Comparison of ENCODE assay signal across 8 cellular contexts in the genomic region with DNA sequence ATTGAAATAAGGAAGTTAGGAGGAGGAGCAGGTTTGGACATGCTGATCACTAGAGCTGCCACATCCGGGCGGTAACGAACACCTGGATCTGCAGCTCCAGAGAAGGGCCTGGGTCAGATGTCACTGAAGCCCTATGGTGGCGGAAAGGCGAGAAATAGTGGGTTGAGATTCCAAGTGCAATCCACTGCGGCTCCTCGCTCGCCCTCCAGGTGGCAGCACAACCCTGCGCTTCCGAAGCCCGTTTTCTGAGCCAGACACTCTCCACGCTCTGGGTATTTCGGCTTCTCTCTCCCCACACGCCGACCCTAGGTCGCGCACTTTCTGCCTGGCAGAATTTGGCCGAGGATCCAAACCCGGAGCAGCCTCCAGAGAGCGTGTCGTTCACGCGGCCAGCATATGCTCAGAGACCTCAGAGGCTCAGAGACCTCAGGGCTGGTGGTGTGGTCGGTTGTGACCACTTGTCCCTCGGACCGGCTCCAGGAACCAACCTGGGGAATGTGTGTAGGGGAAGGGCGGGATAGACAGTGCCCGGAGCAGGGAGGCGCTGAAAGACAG. TPM values are rescaled to one million over a fixed set of nuclear protein-coding genes. Genes with fewer than 3 reads are reported as not detected.
DNase-seq lines count a peak whose midpoint lies in the region; ATAC-seq and TF ChIP-seq lines count a peak whose summit lies in the region.

No MANE protein-coding gene starts in this region.

- no peaks in the 10 kb centered on the region for H3K36me3 Mint-ChIP-seq in CD8-positive, alpha-beta T cell
- no peaks in the 10 kb centered on the region for H3K36me3 Mint-ChIP-seq in activated naive CD4-positive, alpha-beta T cell treated with anti-CD3 and anti-CD28 coated beads, Interleukin-2, amount 50 U/mL, for 24 hours

- 3% methylated on average over 10 of the region's 29 CpGs for WGBS in suprapubic skin

- peak; percentile 76 to 92 (median 83) for DNase-seq in CD8-positive, alpha-beta T cell
- peak; percentile 63 for DNase-seq in MG63
- peak; percentile 70 for DNase-seq in globus pallidus (ENCODE audit: low spot score)
- DNase-seq in omental fat pad (ENCODE audit: low spot score) = peak; percentile 70
- DNase-seq in suprapubic skin (ENCODE audit: low spot score in 2 of 2) = peak; percentile 87 to 93

- no peaks in the 10 kb centered on the region for H3K36me3 ChIP-seq in CD8-positive, alpha-beta T cell (ENCODE audit: insufficient read depth, low read length)
- H3K36me3 ChIP-seq in MG63 (no peaks in the 10 kb centered on the region), suprapubic skin (no peaks in the 10 kb centered on the region)

- H3K4me3 Mint-ChIP-seq in CD8-positive, alpha-beta T cell = peak overlapping the region; percentile 73
- peak overlapping the region; percentile 84 for H3K4me3 Mint-ChIP-seq in activated naive CD4-positive, alpha-beta T cell treated with anti-CD3 and anti-CD28 coated beads, Interleukin-2, amount 50 U/mL, for 24 hours

- H3K27me3 ChIP-seq in CD8-positive, alpha-beta T cell (ENCODE audit: insufficient read depth, low read length) = no peaks in the 10 kb centered on the region
- H3K27me3 ChIP-seq in MG63 = no peaks in the 10 kb centered on the region
- peaks cover 3% of the 10 kb centered on the region for H3K27me3 ChIP-seq in suprapubic skin

- peak; percentile 88 for ATAC-seq in CD8-positive, alpha-beta T cell
- ATAC-seq in GM21619 (IDR thresholded peaks at IDR 0.05; ENCODE audit: unreplicated experiment) = peak; percentile 65
- peak; percentile 92 for ATAC-seq in SK-N-SH treated with all-trans-retinoic acid at 6 μM for 48 hours
- peak; percentile 82 for ATAC-seq in omental fat pad (ENCODE audit: low FRiP score)

- POLR2A ChIA-PET in CD8-positive, alpha-beta T cell (lab: Charles Lee) = interaction anchor here (0.6 to 1.5 kb wide), 3 partner anchors 13 to 205 kb away, joined by 4 read pairs; no protein-coding TSS in a partner anchor

- no peak overlapping the region for H3K27ac ChIP-seq in CD8-positive, alpha-beta T cell (ENCODE audit: low read depth, low read length)
- H3K27ac ChIP-seq in suprapubic skin = peak overlapping the region; percentile 73

- no peak for TF ChIP-seq EP300 in suprapubic skin (IDR thresholded peaks at IDR 0.05)

- H3K27me3 Mint-ChIP-seq in CD8-positive, alpha-beta T cell (ENCODE audit: low read depth) = peaks cover 9% of the 10 kb centered on the region
- peaks cover 9% of the 10 kb centered on the region for H3K27me3 Mint-ChIP-seq in activated naive CD4-positive, alpha-beta T cell treated with anti-CD3 and anti-CD28 coated beads, Interleukin-2, amount 50 U/mL, for 24 hours

- H3K9me3 Mint-ChIP-seq in CD8-positive, alpha-beta T cell = no peaks in the 10 kb centered on the region
- no peaks in the 10 kb centered on the region for H3K9me3 Mint-ChIP-seq in activated naive CD4-positive, alpha-beta T cell treated with anti-CD3 and anti-CD28 coated beads, Interleukin-2, amount 50 U/mL, for 24 hours

- H3K4me1 Mint-ChIP-seq in CD8-positive, alpha-beta T cell (ENCODE audit: low read depth) = peaks cover 16% of the 10 kb centered on the region
- peaks cover 11% of the 10 kb centered on the region for H3K4me1 Mint-ChIP-seq in activated naive CD4-positive, alpha-beta T cell treated with anti-CD3 and anti-CD28 coated beads, Interleukin-2, amount 50 U/mL, for 24 hours

- TF ChIP-seq POLR2A in suprapubic skin (IDR thresholded peaks at IDR 0.05) = no peak

- H3K4me3 ChIP-seq in CD8-positive, alpha-beta T cell (ENCODE audit: low read depth, low read length) = peak overlapping the region; percentile 46
- H3K4me3 ChIP-seq in MG63 (peak overlapping the region; percentile 25), suprapubic skin (peak overlapping the region; percentile 53)

- H3K27ac Mint-ChIP-seq in CD8-positive, alpha-beta T cell = no peak overlapping the region
- no peak overlapping the region for H3K27ac Mint-ChIP-seq in activated naive CD4-positive, alpha-beta T cell treated with anti-CD3 and anti-CD28 coated beads, Interleukin-2, amount 50 U/mL, for 24 hours

- H3K4me1 ChIP-seq in CD8-positive, alpha-beta T cell (ENCODE audit: insufficient read depth, low read length) = peaks cover 25% of the 10 kb centered on the region
- peaks cover 34% of the 10 kb centered on the region for H3K4me1 ChIP-seq in suprapubic skin

- H3K9me3 ChIP-seq in CD8-positive, alpha-beta T cell (ENCODE audit: low read length) = no peaks in the 10 kb centered on the region
- H3K9me3 ChIP-seq in MG63 (no peaks in the 10 kb centered on the region), suprapubic skin (no peaks in the 10 kb centered on the region)

- peak; percentile 84 for TF ChIP-seq CTCF in CD8-positive, alpha-beta T cell (IDR thresholded peaks at IDR 0.05)
- peak in 2 of 3 donors; percentile 30 to 81 for TF ChIP-seq CTCF in omental fat pad (IDR thresholded peaks at IDR 0.05)
- TF ChIP-seq CTCF in suprapubic skin (IDR thresholded peaks at IDR 0.05) = peak; percentile 85 to 95

- intact Hi-C loops in CD8-positive, alpha-beta T cell (cut with DNase I, micrococcal nuclease) = loop anchor here (1.0 to 5.0 kb wide), 14 partner anchors 16 to 407 kb away; a partner anchor contains a TSS

- CTCF ChIA-PET in CD8-positive, alpha-beta T cell (lab: Charles Lee) = interaction anchor here (0.5 to 9.5 kb wide), 26 partner anchors 11 to 407 kb away, joined by 3 to 80 read pairs (median 4); a partner anchor contains a TSS

TF ChIP-seq in SK-N-SH treated with all-trans-retinoic acid at 6 μM for 48 hours, 23 proteins besides CTCF, POLR2A, EP300 and RAD21:
- TF ChIP-seq BACH2 (CRISPR knock-in tag; IDR thresholded peaks at IDR 0.05; ENCODE audit: borderline replicate concordance) = no peak

RNA-seq across cellular contexts. Expression of a gene that starts 0.9 kb away (rescaled TPM):
- total RNA-seq in CD8-positive, alpha-beta T cell = not detected
- total RNA-seq in MG63 (2014; rRNA removed; shearing (Covaris generic); ENCODE audit: low replicate concordance) = not detected in 2 replicates
- total RNA-seq in omental fat pad = 10 to 100 TPM in 3 of 4 donors, 1 to 10 TPM in 1; 8.9 to 29.2 (median 12.1) TPM
- total RNA-seq in suprapubic skin = 10 to 100 TPM in 2 of 4 donors, 1 to 10 TPM in 2; 2.4 to 19.4 (median 10.8) TPM

RNA-seq across cellular contexts. Expression of a gene that starts 13.8 kb away (rescaled TPM):
- not detected for total RNA-seq in CD8-positive, alpha-beta T cell
- 6.2 and 6.5 TPM in 2 replicates for total RNA-seq in MG63 (2014; rRNA removed; shearing (Covaris generic); ENCODE audit: low replicate concordance)
- total RNA-seq in omental fat pad = 1 to 10 TPM in 3 of 4 donors, under 1 TPM in 1; 0.65 to 3.3 (median 1.5) TPM
- 1 to 10 TPM; 1.9 to 9.7 (median 4.0) TPM for total RNA-seq in suprapubic skin

RNA-seq across cellular contexts. Expression of a gene that starts 18.3 kb away (rescaled TPM):
- 1 to 10 TPM; 4.1 to 4.5 TPM for total RNA-seq in CD8-positive, alpha-beta T cell
- total RNA-seq in MG63 (2014; rRNA removed; shearing (Covaris generic); ENCODE audit: low replicate concordance) = not detected in 2 replicates
- 1 to 10 TPM; 3.0 to 9.0 (median 7.4) TPM for total RNA-seq in omental fat pad
- total RNA-seq in suprapubic skin = 10 to 100 TPM in 2 of 4 donors, 1 to 10 TPM in 2; 7.7 to 14.5 (median 11.0) TPM

RNA-seq across cellular contexts. Expression of a gene that starts 26.8 kb away (rescaled TPM):
- 100 to 1,000 TPM; 581 to 613 TPM for total RNA-seq in CD8-positive, alpha-beta T cell
- 1,208 and 1,396 TPM in 2 replicates for total RNA-seq in MG63 (2014; rRNA removed; shearing (Covaris generic); ENCODE audit: low replicate concordance)
- 100 to 1,000 TPM; 127 to 408 (median 282) TPM for total RNA-seq in omental fat pad
- total RNA-seq in suprapubic skin = 100 to 1,000 TPM; 172 to 314 (median 239) TPM

RNA-seq across cellular contexts. Expression of a gene that starts 28.6 kb away (rescaled TPM):
- total RNA-seq in CD8-positive, alpha-beta T cell = 10 to 100 TPM; 38.9 to 39.0 TPM
- total RNA-seq in MG63 (2014; rRNA removed; shearing (Covaris generic); ENCODE audit: low replicate concordance) = 24.1 and 36.4 TPM in 2 replicates
- total RNA-seq in omental fat pad (10 to 100 TPM; 25.9 to 34.5 (median 30.1) TPM), suprapubic skin (10 to 100 TPM; 13.6 to 29.7 (median 20.3) TPM)
